ENCODE assay signal across 30 cellular contexts in genomic region chr22:22407061-22407460, GRCh38.
DNase-seq lines count a peak whose midpoint lies in the region; ATAC-seq, FAIRE-seq and TF ChIP-seq lines count a peak whose summit lies in the region.
"Had no signal": no experiment of that assay in that cellular context is flagged by ENCODE, and none has a peak within 500 bp of the region (broad histone marks: within the 10 kb centered on the region; RNA-seq: fewer than 3 reads in every experiment).

No MANE protein-coding gene starts in this region.

- ATAC-seq in Right ventricle myocardium superior (ENCODE audit: poor library complexity) = no peak
- ATAC-seq: GM12878, Right ventricle myocardium inferior had no signal

- H3K4me2 ChIP-seq in H1 (ENCODE audit: insufficient read depth in 1 of 2, low read depth in 2 of 2, low read length in 2 of 2) = no peak overlapping the region
- H3K4me2 ChIP-seq: PC-9 had no signal

- no peak overlapping the region for H2AFZ ChIP-seq in H1 (ENCODE audit: low read length)
- H2AFZ ChIP-seq: PC-9 had no signal

- no peak overlapping the region for H3K23ac ChIP-seq in H1 (ENCODE audit: insufficient read length)

- H3K27me3 ChIP-seq in right atrium auricular region (no peaks in the 10 kb centered on the region), H1 (replicated peaks in 1 of 4; ENCODE audit: control insufficient read depth in 3 of 4, extremely low read depth in 1 of 4, insufficient read depth in 3 of 4, low read length in 3 of 4) (peaks cover 71 to 98% (median 92%) of the 10 kb centered on the region in 4 experiments)

- H4K20me1 ChIP-seq in H1 (replicated peaks in 1 of 2; ENCODE audit: control insufficient read depth in 1 of 2, insufficient read depth in 2 of 2, low read length in 2 of 2) = no peaks in the 10 kb centered on the region

- H2BK5ac ChIP-seq in H1 (ENCODE audit: low read depth, low read length) = no peak overlapping the region

- no peak overlapping the region for H3K4ac ChIP-seq in H1 (replicated peaks; ENCODE audit: insufficient read length, low read depth, low read length)

- FAIRE-seq in H1 (lab: Jason Lieb, UNC) = no peak
- FAIRE-seq: GM12878, HTR-8/SVneo had no signal

- no peak overlapping the region for H2BK15ac ChIP-seq in H1 (ENCODE audit: low read length)

- H3K4me3 ChIP-seq in right atrium auricular region = no peak overlapping the region
- H3K4me3 ChIP-seq in H1 (ENCODE audit: extremely low read depth in 1 of 4, insufficient read depth in 2 of 4, low read depth in 3 of 4, low read length in 4 of 4) = no peak overlapping the region
- H3K4me3 ChIP-seq: GM12878, PC-9, SJSA1 had no signal

- H3K4me1 Mint-ChIP-seq in osteocyte (ENCODE audit: unreplicated experiment) = no peaks in the 10 kb centered on the region
- H3K4me1 Mint-ChIP-seq: CD4-positive, alpha-beta memory T cell had no signal

- TF ChIP-seq CTCF in right atrium auricular region (IDR thresholded peaks at IDR 0.05) (no peak), H1 (IDR thresholded peaks at IDR 0.05; ENCODE audit: control extremely low read depth in 1 of 3, insufficient read depth in 1 of 3, low read depth in 1 of 3, low read length in 3 of 3) (no peak), osteocyte (IDR thresholded peaks at IDR 0.05) (no peak)

- no peak overlapping the region for H3K18ac ChIP-seq in H1 (ENCODE audit: extremely low read depth, low read length)

- CTCF ChIA-PET in H1 (lab: Charles Lee; ENCODE audit: partially characterized antibody) = interaction anchor here (0.5 to 5.0 kb wide), 5 partner anchors 10 to 59 kb away, joined by 3 to 31 read pairs (median 4); no protein-coding TSS in a partner anchor

- DNase-seq in right atrium auricular region (ENCODE audit: low spot score) = peak; percentile 50
- no peak for DNase-seq in Right ventricle myocardium superior
- DNase-seq in H1 (ENCODE audit: low read depth in 1 of 2, low spot score in 2 of 2) = no peak
- peak; percentile 71 for DNase-seq in osteocyte (ENCODE audit: extremely low spot score, unreplicated experiment)
- no peak for DNase-seq in posterior cingulate gyrus
- no peak for DNase-seq in stimulated activated CD4-positive, alpha-beta T cell treated with anti-CD3 and anti-CD28 coated beads, Interleukin-4, amount 100 ng/mL, for 4 hours
- no peak for DNase-seq in NCI-H345 treated with DMSO at 0.1 percent for 48 hours (lab: John Stamatoyannopoulos, UW; ENCODE audit: unreplicated experiment)
- DNase-seq in superior temporal gyrus (ENCODE audit: extremely low spot score) = no peak
- DNase-seq: 8988T; ACHN; Caco-2; CD4-positive, alpha-beta memory T cell; EL; GDM1; GOT3; HCEC 1CT; KBM-7; NCI-H1105; NCI-H1436 treated with DMSO at 0.1 percent for 48 hours; NCI-H187 treated with DMSO at 0.1 percent for 48 hours; NCI-H2171 treated with DMSO at 0.1 percent for 48 hours; NCI-H345; NCI-H526; NCI-H82; NK-92 treated with Interleukin-12 subunit alpha and Interleukin-12 subunit beta, amount 100 ng/mL, for 24 hours; PC-9 had no signal

- H2AK5ac ChIP-seq in H1 (ENCODE audit: low read depth, low read length) = no peak overlapping the region

- H3K79me1 ChIP-seq in H1 (ENCODE audit: low read depth, low read length) = no peaks in the 10 kb centered on the region

- H3K14ac ChIP-seq in H1 (ENCODE audit: insufficient read length) = no peak overlapping the region

- H3K36me3 Mint-ChIP-seq in osteocyte (ENCODE audit: unreplicated experiment) = no peaks in the 10 kb centered on the region
- H3K36me3 Mint-ChIP-seq: CD4-positive, alpha-beta memory T cell had no signal

- no peak for TF ChIP-seq EP300 in H1 (IDR thresholded peaks at IDR 0.05; ENCODE audit: borderline replicate concordance in 1 of 2, low read depth in 2 of 2, low read length in 2 of 2)

- H4K8ac ChIP-seq in H1 (ENCODE audit: extremely low read depth, insufficient read depth, low read length) = no peak overlapping the region

- no peaks in the 10 kb centered on the region for H3K36me3 ChIP-seq in right atrium auricular region
- no peaks in the 10 kb centered on the region for H3K36me3 ChIP-seq in H1 (ENCODE audit: control insufficient read depth in 2 of 4, insufficient read depth in 4 of 4, low read length in 3 of 4)
- H3K36me3 ChIP-seq: SJSA1 had no signal

- H3K4me3 Mint-ChIP-seq in osteocyte (ENCODE audit: unreplicated experiment) = no peak overlapping the region
- H3K4me3 Mint-ChIP-seq: CD4-positive, alpha-beta memory T cell had no signal

- H3K9me3 Mint-ChIP-seq in osteocyte (ENCODE audit: unreplicated experiment) = peaks cover under 1% of the 10 kb centered on the region
- H3K9me3 Mint-ChIP-seq: CD4-positive, alpha-beta memory T cell had no signal

- no peak overlapping the region for H4K91ac ChIP-seq in H1 (replicated peaks; ENCODE audit: insufficient read length, low read length)

- no peak overlapping the region for H3K9ac ChIP-seq in H1 (replicated peaks in 1 of 4; ENCODE audit: extremely low read depth in 1 of 4, low read depth in 3 of 4, low read length in 3 of 4)

- POLR2A ChIA-PET in H1 (lab: Charles Lee; ENCODE audit: partially characterized antibody) = no interaction called here

- H3K4me1 ChIP-seq in right atrium auricular region = no peaks in the 10 kb centered on the region
- no peaks in the 10 kb centered on the region for H3K4me1 ChIP-seq in H1 (replicated peaks in 1 of 4; ENCODE audit: control insufficient read depth in 3 of 4, insufficient read depth in 4 of 4, low read length in 3 of 4)
- H3K4me1 ChIP-seq: Caco-2, SJSA1 had no signal

- H3K9me3 ChIP-seq in right atrium auricular region = no peaks in the 10 kb centered on the region
- H3K9me3 ChIP-seq in H1 (ENCODE audit: insufficient read depth in 2 of 2, low read depth in 1 of 2, low read length in 1 of 2) = no peaks in the 10 kb centered on the region
- H3K9me3 ChIP-seq: Caco-2, SJSA1 had no signal

- peaks cover 27% of the 10 kb centered on the region for H3K27me3 Mint-ChIP-seq in osteocyte (ENCODE audit: unreplicated experiment)

- no peak for TF ChIP-seq POLR2A in H1 (IDR thresholded peaks at IDR 0.05; ENCODE audit: control extremely low read depth in 1 of 2, low read depth in 2 of 2, low read length in 2 of 2)

- no peak overlapping the region for H3K27ac ChIP-seq in right atrium auricular region
- no peak overlapping the region for H3K27ac ChIP-seq in H1 (ENCODE audit: low read depth, low read length)
- H3K27ac ChIP-seq: PC-9, SJSA1 had no signal

- no peak overlapping the region for H3K27ac Mint-ChIP-seq in osteocyte (ENCODE audit: unreplicated experiment)
- H3K27ac Mint-ChIP-seq: CD4-positive, alpha-beta memory T cell had no signal

- no peak overlapping the region for H4K5ac ChIP-seq in H1 (ENCODE audit: insufficient read length, low read depth, low read length)

- no peaks in the 10 kb centered on the region for H3K79me2 ChIP-seq in H1 (ENCODE audit: control insufficient read depth in 1 of 2, insufficient read depth in 2 of 2, low read length in 2 of 2)

- no peak overlapping the region for H2BK12ac ChIP-seq in H1 (ENCODE audit: low read depth, low read length)

- no peaks in the 10 kb centered on the region for H3K23me2 ChIP-seq in H1 (ENCODE audit: low read depth, low read length)

- no peak overlapping the region for H2BK120ac ChIP-seq in H1 (replicated peaks; ENCODE audit: low read depth, low read length)

- TF ChIP-seq RAD21 in H1 (IDR thresholded peaks at IDR 0.05 in 1 of 2, conservative IDR thresholded peaks at IDR 0.05 in 1 of 2; ENCODE audit: low read depth in 2 of 2, low read length in 2 of 2) = no peak

- 83% methylated on average over 5 of the region's 5 CpGs; no CpG with 5 or more reads in 1 of the 2 experiments for WGBS in H1 (ENCODE audit: extremely low coverage in 1 of 2, insufficient coverage in 1 of 2, insufficient read length in 1 of 2, insufficient replicate concordance in 2 of 2, low coverage in 1 of 2, low lambda C conversion rate in 2 of 2, missing lambda C conversion rate in 1 of 2), 2 experiments

- no peak overlapping the region for H3K56ac ChIP-seq in H1 (replicated peaks; ENCODE audit: insufficient read length, low read depth, low read length)

- no peak overlapping the region for H2BK20ac ChIP-seq in H1 (ENCODE audit: low read length)

- intact Hi-C loops in Right ventricle myocardium superior (cut with DNase I) = no loop called here
- intact Hi-C loops in posterior cingulate gyrus (cut with DNase I) = no loop called here

TF ChIP-seq in H1, 55 proteins besides CTCF, POLR2A, EP300 and RAD21:
- no peak for TF ChIP-seq EZH2 (IDR thresholded peaks at IDR 0.05; ENCODE audit: low read depth, low read length, severe bottlenecking)
- TF ChIP-seq CBX5 (IDR thresholded peaks at IDR 0.05; ENCODE audit: low read depth, low read length) = no peak
- TF ChIP-seq CEBPB (IDR thresholded peaks at IDR 0.05; ENCODE audit: low read depth, low read length) = no peak
- 0 out of 2 replicates have a peak, but pooled peaks have one; percentile 18 for TF ChIP-seq SUZ12 (IDR thresholded peaks at IDR 0.05; ENCODE audit: low read length)
- no peak for TF ChIP-seq CREB1 (IDR thresholded peaks at IDR 0.05)

Comparison
In these comparisons a context has a peak if more than half of its experiments do, and no peak if none do; other contexts are left out.
1. DNase-seq: peak in right atrium auricular region (single experiment) and osteocyte (single experiment); none in Right ventricle myocardium superior (single experiment), H1 (0 of 2), posterior cingulate gyrus (0 of 10), stimulated activated CD4-positive, alpha-beta T cell treated with anti-CD3 and anti-CD28 coated beads, Interleukin-4, amount 100 ng/mL, for 4 hours (0 of 2), NCI-H345 treated with DMSO at 0.1 percent for 48 hours (single experiment) and superior temporal gyrus (single experiment).